9 cellular contexts compared by ENCODE assay signal in the genomic region with DNA sequence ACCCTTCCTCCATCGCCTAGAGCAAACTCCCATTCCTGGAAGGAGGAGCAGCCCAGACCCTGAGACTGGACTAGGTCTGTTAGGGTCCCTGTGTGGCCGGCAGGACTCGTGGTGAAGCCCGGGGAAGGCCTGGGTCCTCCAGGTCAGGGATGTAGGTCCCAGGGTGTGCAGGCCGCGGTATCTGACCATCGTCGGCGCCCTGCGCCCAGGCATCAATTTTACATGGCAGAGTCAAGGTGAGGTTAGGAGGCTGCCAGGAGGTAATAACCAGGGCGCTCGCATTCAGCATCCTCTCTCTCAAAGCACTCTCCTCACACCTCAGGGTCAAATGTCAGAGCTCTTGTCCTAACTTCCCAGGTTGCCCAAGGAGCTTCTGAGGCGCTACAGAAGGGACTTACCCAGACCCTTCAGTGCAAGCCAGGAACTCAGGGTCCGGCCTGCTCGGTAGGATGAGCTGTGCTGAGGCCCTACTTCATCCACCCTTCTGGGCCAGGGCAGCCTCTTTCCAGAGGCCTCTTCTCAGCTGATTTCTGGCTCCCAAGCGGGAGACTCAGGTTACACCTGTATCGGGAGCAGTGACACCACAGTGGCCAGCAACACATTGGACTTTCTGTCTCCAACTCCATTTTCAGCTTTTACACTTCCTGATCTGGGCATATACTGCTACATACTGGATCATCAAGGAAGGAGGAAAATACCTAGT. TPM values are rescaled to one million over a fixed set of nuclear protein-coding genes. Genes with fewer than 3 reads are reported as not detected.
DNase-seq lines count a peak whose midpoint lies in the region; ATAC-seq and TF ChIP-seq lines count a peak whose summit lies in the region.
"Had no signal": no experiment of that assay in that cellular context is flagged by ENCODE, and none has a peak within 500 bp of the region (broad histone marks: within the 10 kb centered on the region; RNA-seq: fewer than 3 reads in every experiment).

No MANE protein-coding gene starts in this region.

- peaks cover 15 to 18% of the 10 kb centered on the region in 2 donors for H3K4me1 Mint-ChIP-seq in effector memory CD8-positive, alpha-beta T cell (ENCODE audit: low read depth in 2 of 2)
- H3K4me1 Mint-ChIP-seq in neural crest cell = peaks cover 24% of the 10 kb centered on the region

- ATAC-seq in DND-41 (ENCODE audit: insufficient read depth, low read depth) (no peak), HG02642 (IDR thresholded peaks at IDR 0.05; ENCODE audit: poor library complexity, unreplicated experiment) (no peak)
- ATAC-seq in effector memory CD8-positive, alpha-beta T cell (replicated peaks) = no peak

- peak overlapping the region; percentile 77 for H2AFZ ChIP-seq in DND-41 (ENCODE audit: low read depth, low read length)

- DNase-seq in DND-41 (no peak), MG63 (no peak), neural crest cell (ENCODE audit: low read depth, low spot score) (no peak), posterior vena cava (ENCODE audit: low spot score) (no peak), NCI-H2171 treated with DMSO at 0.1 percent for 48 hours (lab: John Stamatoyannopoulos, UW) (no peak), 8988T (no peak)
- DNase-seq in effector memory CD8-positive, alpha-beta T cell = no peak

- peak overlapping the region; percentile 97 for H3K27ac ChIP-seq in DND-41 (ENCODE audit: low read length)

- peaks cover 25% of the 10 kb centered on the region for H3K79me2 ChIP-seq in DND-41 (ENCODE audit: insufficient read depth, low read length)

- intact Hi-C loops in posterior vena cava (cut with DNase I) = no loop called here

- no peak for TF ChIP-seq CTCF in DND-41 (IDR thresholded peaks at IDR 0.05; ENCODE audit: borderline replicate concordance, extremely low read depth, low read length, poor library complexity, severe bottlenecking)
- TF ChIP-seq CTCF in neural crest cell (conservative IDR thresholded peaks at IDR 0.05) = no peak

- H3K4me2 ChIP-seq in DND-41 (ENCODE audit: insufficient read depth, low read length) = peak overlapping the region; percentile 92

- H3K27ac Mint-ChIP-seq in effector memory CD8-positive, alpha-beta T cell = peak overlapping the region; percentile 96 to 98
- peak overlapping the region; percentile 89 for H3K27ac Mint-ChIP-seq in neural crest cell (ENCODE audit: unreplicated experiment)

- H3K4me1 ChIP-seq in DND-41 (ENCODE audit: insufficient read depth, low read length) = peaks cover 46% of the 10 kb centered on the region

- no peaks in the 10 kb centered on the region; the same call in 1 of the 2 replicates for H3K36me3 ChIP-seq in DND-41 (ENCODE audit: insufficient read depth, low read length)
- no peaks in the 10 kb centered on the region for H3K36me3 ChIP-seq in MG63

- no peaks in the 10 kb centered on the region for H3K27me3 ChIP-seq in DND-41 (ENCODE audit: insufficient read depth, low read length, poor library complexity)
- H3K27me3 ChIP-seq in MG63 = no peaks in the 10 kb centered on the region

- H3K9me3 ChIP-seq in DND-41 (ENCODE audit: insufficient read depth, low read length, severe bottlenecking) (no peaks in the 10 kb centered on the region), MG63 (no peaks in the 10 kb centered on the region)

- H4K20me1 ChIP-seq in DND-41 (ENCODE audit: insufficient read depth, low read length) = no peaks in the 10 kb centered on the region

- H3K4me3 ChIP-seq in DND-41 (ENCODE audit: low read depth in 1 of 2, low read length in 2 of 2) = peak overlapping the region; percentile 38 to 72; a peak in 3 of 4 replicates
- peak overlapping the region; percentile 60 for H3K4me3 ChIP-seq in MG63

- H3K36me3 Mint-ChIP-seq in effector memory CD8-positive, alpha-beta T cell (ENCODE audit: insufficient read depth) = peaks cover 5% of the 10 kb centered on the region
- no peaks in the 10 kb centered on the region for H3K36me3 Mint-ChIP-seq in neural crest cell (ENCODE audit: low read depth)

- H3K9ac ChIP-seq in DND-41 (ENCODE audit: low read depth, low read length) = peak overlapping the region; percentile 87

- no peaks in the 10 kb centered on the region for H3K27me3 Mint-ChIP-seq in effector memory CD8-positive, alpha-beta T cell
- peaks cover 3% of the 10 kb centered on the region for H3K27me3 Mint-ChIP-seq in neural crest cell (ENCODE audit: low read depth)

- H3K4me3 Mint-ChIP-seq in effector memory CD8-positive, alpha-beta T cell = peak overlapping the region; percentile 92 to 97
- H3K4me3 Mint-ChIP-seq in neural crest cell = peak overlapping the region; percentile 96

- no peaks in the 10 kb centered on the region for H3K9me3 Mint-ChIP-seq in effector memory CD8-positive, alpha-beta T cell
- H3K9me3 Mint-ChIP-seq in neural crest cell = no peaks in the 10 kb centered on the region

RNA-seq across cellular contexts. Expression of gene SH2D6, which starts 0.6 kb away (rescaled TPM):
- 0.76 and 1.2 TPM in 2 replicates for total RNA-seq in MG63 (2014; rRNA removed; shearing (Covaris generic); ENCODE audit: low replicate concordance)
- total RNA-seq in neural crest cell (0.34 and 1.2 TPM in 2 replicates), posterior vena cava (not detected)
- total RNA-seq: M059J had no signal

RNA-seq across cellular contexts. Expression of gene CAPG, which starts 9.0 kb away (rescaled TPM):
- 283 and 538 TPM in 2 replicates for total RNA-seq in MG63 (2014; rRNA removed; shearing (Covaris generic); ENCODE audit: low replicate concordance)
- 24.3 and 32.6 TPM in 2 replicates for total RNA-seq in neural crest cell
- total RNA-seq in posterior vena cava = 10 to 100 TPM; 56.6 to 72.1 TPM
